ENCODE assay signal across 26 cellular contexts in the genomic region with DNA sequence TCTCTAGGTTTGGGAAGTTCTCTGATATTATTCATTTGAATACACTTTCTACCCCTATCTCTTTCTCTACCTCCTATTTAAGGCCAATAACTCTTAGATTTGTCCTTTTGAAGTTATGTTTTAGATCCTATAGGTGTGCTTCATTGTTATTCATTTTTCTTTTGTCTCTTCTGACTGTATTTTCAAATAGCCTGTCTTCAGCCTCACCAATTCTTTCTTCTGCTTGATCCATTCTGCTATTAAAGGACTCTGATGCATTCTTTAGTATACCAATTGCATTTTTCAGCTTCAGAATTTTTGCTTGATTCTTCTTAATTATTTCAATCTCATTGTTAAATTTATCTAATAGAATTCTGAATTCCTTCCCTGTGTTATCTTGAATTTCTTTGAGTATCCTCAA.
DNase-seq lines count a peak whose midpoint lies in the region; ATAC-seq, FAIRE-seq and TF ChIP-seq lines count a peak whose summit lies in the region.
"Had no signal": no experiment of that assay in that cellular context is flagged by ENCODE, and none has a peak within 500 bp of the region (broad histone marks: within the 10 kb centered on the region; RNA-seq: fewer than 3 reads in every experiment).

No MANE protein-coding gene starts in this region.

- H3K9me3 Mint-ChIP-seq in activated naive CD8-positive, alpha-beta T cell treated with anti-CD3 and anti-CD28 coated beads, Interleukin-2, amount 10 ng/mL, durations not matched to agents 7 days and 5 days: peaks cover 31% of the 10 kb centered on the region
- peaks cover 45% of the 10 kb centered on the region for H3K9me3 Mint-ChIP-seq in activated naive CD8-positive, alpha-beta T cell treated with anti-CD3 and anti-CD28 coated beads, Interleukin-2, amount 50 U/mL, for 24 hours

- no peak for TF ChIP-seq EP300 in K562 (IDR thresholded peaks at IDR 0.05; ENCODE audit: low read length)

- POLR2A ChIA-PET in activated naive CD8-positive, alpha-beta T cell treated with anti-CD3 and anti-CD28 coated beads, Interleukin-2, amount 10 ng/mL, durations not matched to agents 7 days and 5 days (lab: Charles Lee): no interaction called here
- POLR2A ChIA-PET in HEK293 (lab: Yijun Ruan, JAX) (no interaction called here), K562 (lab: Yijun Ruan, JAX) (interaction anchor here (0.5 kb wide), 1 partner anchor 29 kb away, joined by 3 read pairs; no protein-coding TSS in a partner anchor)

- in situ Hi-C loops in K562 (cut with MboI): no loop called here

- no peak for FAIRE-seq in K562 (lab: Jason Lieb, UNC)
- FAIRE-seq: A204.1, GM12878, GM12892, GM18507 had no signal

- no peak for DNase-seq in activated naive CD8-positive, alpha-beta T cell treated with anti-CD3 and anti-CD28 coated beads, Interleukin-2, amount 10 ng/mL, durations not matched to agents 7 days and 5 days
- no peak for DNase-seq in activated naive CD8-positive, alpha-beta T cell treated with anti-CD3 and anti-CD28 coated beads, Interleukin-2, amount 50 U/mL, for 24 hours
- DNase-seq in K562 (ENCODE audit: extremely low read depth in 1 of 4, low spot score in 3 of 4) (no peak), H7 (no peak)
- DNase-seq: 8988T; ACHN; BE2C; C1 segment of cervical spinal cord; CD4-positive, alpha-beta memory T cell; CD4-positive, CD25-positive, alpha-beta regulatory T cell; CD8-positive, alpha-beta memory T cell; COR-L47; DMS 273 treated with DMSO at 0.1 percent for 48 hours; DMS153; DMS53; DMS79; DND-41; EL; GDM1 had no signal

- intact Hi-C loops in K562 (cut with micrococcal nuclease): no loop called here

- no peak for ATAC-seq in activated naive CD8-positive, alpha-beta T cell treated with anti-CD3 and anti-CD28 coated beads, Interleukin-2, amount 10 ng/mL, durations not matched to agents 7 days and 5 days (ENCODE audit: low read depth)
- no peak for ATAC-seq in activated naive CD8-positive, alpha-beta T cell treated with anti-CD3 and anti-CD28 coated beads, Interleukin-2, amount 50 U/mL, for 24 hours
- ATAC-seq in K562: no peak
- ATAC-seq: GM12878 had no signal

- H3K27ac ChIP-seq in HEK293 (ENCODE audit: extremely low read depth, low read depth, low read length) (no peak overlapping the region), K562 (ENCODE audit: extremely low read depth, low read depth, low read length) (no peak overlapping the region)
- H3K27ac ChIP-seq: BLaER1 had no signal

- no peaks in the 10 kb centered on the region for H4K20me1 ChIP-seq in K562 (replicated peaks; ENCODE audit: control insufficient read depth, insufficient read depth, low read length)
- H4K20me1 ChIP-seq: BLaER1 had no signal

- H3K9ac ChIP-seq in K562 (ENCODE audit: insufficient read depth in 1 of 2, low read depth in 2 of 2, low read length in 2 of 2): no peak overlapping the region
- H3K9ac ChIP-seq: BLaER1 had no signal

- H2AFZ ChIP-seq in K562 (ENCODE audit: low read depth, low read length): no peak overlapping the region

- CTCF ChIA-PET in HEK293 (lab: Yijun Ruan, JAX) (interaction anchor here (0.6 kb wide), 1 partner anchor 25 kb away, joined by 3 read pairs; no protein-coding TSS in a partner anchor), K562 (lab: Yijun Ruan, JAX; ENCODE audit: low intra/inter-chr PET ratio) (no interaction called here)

- H3K9me3 ChIP-seq in HEK293 (ENCODE audit: control insufficient read depth, insufficient read depth, low read depth, low read length) (no peaks in the 10 kb centered on the region), K562 (replicated peaks; ENCODE audit: control insufficient read depth, insufficient read depth, low read depth, low read length) (peaks cover 4% of the 10 kb centered on the region)
- H3K9me3 ChIP-seq: BE2C had no signal

- no peak overlapping the region for H3K4me2 ChIP-seq in K562 (ENCODE audit: insufficient read depth, low read length)
- H3K4me2 ChIP-seq: BLaER1 had no signal

- no TSS peak for BruUV-seq in K562 (replicated peaks; lab: Mats Ljungman, UMichigan)

- no peak overlapping the region for H3K4me3 Mint-ChIP-seq in activated naive CD8-positive, alpha-beta T cell treated with anti-CD3 and anti-CD28 coated beads, Interleukin-2, amount 10 ng/mL, durations not matched to agents 7 days and 5 days
- H3K4me3 Mint-ChIP-seq in activated naive CD8-positive, alpha-beta T cell treated with anti-CD3 and anti-CD28 coated beads, Interleukin-2, amount 50 U/mL, for 24 hours: no peak overlapping the region
- H3K4me3 Mint-ChIP-seq: CD14-positive monocyte; CD4-positive, alpha-beta memory T cell; CD4-positive, CD25-positive, alpha-beta regulatory T cell; CD8-positive, alpha-beta memory T cell had no signal

- peaks cover 2% of the 10 kb centered on the region for H3K27me3 Mint-ChIP-seq in activated naive CD8-positive, alpha-beta T cell treated with anti-CD3 and anti-CD28 coated beads, Interleukin-2, amount 10 ng/mL, durations not matched to agents 7 days and 5 days
- no peaks in the 10 kb centered on the region for H3K27me3 Mint-ChIP-seq in activated naive CD8-positive, alpha-beta T cell treated with anti-CD3 and anti-CD28 coated beads, Interleukin-2, amount 50 U/mL, for 24 hours
- H3K27me3 Mint-ChIP-seq: CD4-positive, alpha-beta memory T cell had no signal

- no peaks in the 10 kb centered on the region for H3K9me1 ChIP-seq in K562 (ENCODE audit: control insufficient read depth, insufficient read depth, low read length)

- peak overlapping the region; percentile 57 for H3K27ac Mint-ChIP-seq in activated naive CD8-positive, alpha-beta T cell treated with anti-CD3 and anti-CD28 coated beads, Interleukin-2, amount 10 ng/mL, durations not matched to agents 7 days and 5 days
- no peak overlapping the region for H3K27ac Mint-ChIP-seq in activated naive CD8-positive, alpha-beta T cell treated with anti-CD3 and anti-CD28 coated beads, Interleukin-2, amount 50 U/mL, for 24 hours
- H3K27ac Mint-ChIP-seq: CD14-positive monocyte; CD8-positive, alpha-beta memory T cell had no signal

- TF ChIP-seq RAD21 in K562 (CRISPR knock-in tag; conservative IDR thresholded peaks at IDR 0.05 in 1 of 2, IDR thresholded peaks at IDR 0.05 in 1 of 2): no peak

- H3K36me3 Mint-ChIP-seq in activated naive CD8-positive, alpha-beta T cell treated with anti-CD3 and anti-CD28 coated beads, Interleukin-2, amount 10 ng/mL, durations not matched to agents 7 days and 5 days: peaks cover 6% of the 10 kb centered on the region
- H3K36me3 Mint-ChIP-seq in activated naive CD8-positive, alpha-beta T cell treated with anti-CD3 and anti-CD28 coated beads, Interleukin-2, amount 50 U/mL, for 24 hours (ENCODE audit: low read depth): peaks cover 10% of the 10 kb centered on the region

- TF ChIP-seq CTCF in HEK293 (tag by site-specific recombination; IDR thresholded peaks at IDR 0.05): no peak
- no peak for TF ChIP-seq CTCF in K562 (IDR thresholded peaks at IDR 0.05 in 2 of 3, conservative IDR thresholded peaks at IDR 0.05 in 1 of 3; ENCODE audit: insufficient read depth in 2 of 3, low read depth in 1 of 3, low read length in 3 of 3)

- no peak for TF ChIP-seq POLR2A in K562 (conservative IDR thresholded peaks at IDR 0.05)

- no peaks in the 10 kb centered on the region for H3K79me2 ChIP-seq in K562 (ENCODE audit: control insufficient read depth, insufficient read depth, low read length)

- peaks cover 8% of the 10 kb centered on the region for H3K4me1 Mint-ChIP-seq in activated naive CD8-positive, alpha-beta T cell treated with anti-CD3 and anti-CD28 coated beads, Interleukin-2, amount 10 ng/mL, durations not matched to agents 7 days and 5 days
- H3K4me1 Mint-ChIP-seq in activated naive CD8-positive, alpha-beta T cell treated with anti-CD3 and anti-CD28 coated beads, Interleukin-2, amount 50 U/mL, for 24 hours: peaks cover 6% of the 10 kb centered on the region
- H3K4me1 Mint-ChIP-seq: CD14-positive monocyte had no signal

- H3K27me3 ChIP-seq in K562 (ENCODE audit: control insufficient read depth in 2 of 2, insufficient read depth in 2 of 2, low read length in 2 of 2) (no peaks in the 10 kb centered on the region), H7 (ENCODE audit: control insufficient read depth, insufficient read depth, low read length) (no peaks in the 10 kb centered on the region)
- H3K27me3 ChIP-seq: BE2C, BLaER1 had no signal

- H3K4me1 ChIP-seq in HEK293 (ENCODE audit: control insufficient read depth, insufficient read depth, low read length) (peaks cover 14% of the 10 kb centered on the region), K562 (replicated peaks in 1 of 2; ENCODE audit: control insufficient read depth in 2 of 2, insufficient read depth in 2 of 2, low read length in 2 of 2) (peaks cover 0 to 9% of the 10 kb centered on the region in 2 experiments; a peak in 3 of 5 replicates)
- H3K4me1 ChIP-seq: BE2C, BLaER1 had no signal

- H3K4me3 ChIP-seq in HEK293 (ENCODE audit: low read depth, low read length): no peak overlapping the region
- no peak overlapping the region for H3K4me3 ChIP-seq in K562
- H3K4me3 ChIP-seq in H7 (ENCODE audit: insufficient read depth, low read depth, low read length): no peak overlapping the region
- H3K4me3 ChIP-seq: BLaER1, GM12878 had no signal

- H3K36me3 ChIP-seq in HEK293 (ENCODE audit: control insufficient read depth in 2 of 2, insufficient read depth in 1 of 2, low read length in 2 of 2): no peaks in the 10 kb centered on the region
- no peaks in the 10 kb centered on the region for H3K36me3 ChIP-seq in K562 (ENCODE audit: control insufficient read depth, insufficient read depth, low read length)
- H3K36me3 ChIP-seq in H7 (replicated peaks; ENCODE audit: control insufficient read depth, insufficient read depth, low read length): no peaks in the 10 kb centered on the region
- H3K36me3 ChIP-seq: BE2C, BLaER1 had no signal

TF ChIP-seq in K562, 482 proteins besides CTCF, POLR2A, EP300 and RAD21 (continues in another document):
- TF ChIP-seq, protein P1, sequence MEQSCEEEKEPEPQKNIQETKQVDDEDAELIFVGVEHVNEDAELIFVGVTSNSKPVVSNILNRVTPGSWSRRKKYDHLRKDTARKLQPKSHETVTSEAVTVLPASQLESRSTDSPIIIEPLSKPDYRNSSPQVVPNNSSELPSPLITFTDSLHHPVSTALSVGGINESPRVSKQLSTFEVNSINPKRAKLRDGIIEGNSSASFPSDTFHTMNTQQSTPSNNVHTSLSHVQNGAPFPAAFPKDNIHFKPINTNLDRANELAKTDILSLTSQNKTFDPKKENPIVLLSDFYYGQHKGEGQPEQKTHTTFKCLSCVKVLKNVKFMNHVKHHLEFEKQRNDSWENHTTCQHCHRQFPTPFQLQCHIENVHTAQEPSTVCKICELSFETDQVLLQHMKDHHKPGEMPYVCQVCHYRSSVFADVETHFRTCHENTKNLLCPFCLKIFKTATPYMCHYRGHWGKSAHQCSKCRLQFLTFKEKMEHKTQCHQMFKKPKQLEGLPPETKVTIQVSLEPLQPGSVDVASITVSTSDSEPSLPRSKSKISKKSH (CRISPR knock-in tag; IDR thresholded peaks at IDR 0.05): 0 out of 2 replicates have a peak, but pooled peaks have one; percentile 52
- TF ChIP-seq FOXA1 (IDR thresholded peaks at IDR 0.05; ENCODE audit: borderline replicate concordance) (no peak), HNRNPLL (IDR thresholded peaks at IDR 0.05; ENCODE audit: low read depth, low read length, poor library complexity, severe bottlenecking) (no peak)
- TF ChIP-seq, protein P2, sequence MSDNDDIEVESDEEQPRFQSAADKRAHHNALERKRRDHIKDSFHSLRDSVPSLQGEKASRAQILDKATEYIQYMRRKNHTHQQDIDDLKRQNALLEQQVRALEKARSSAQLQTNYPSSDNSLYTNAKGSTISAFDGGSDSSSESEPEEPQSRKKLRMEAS (CRISPR knock-in tag; IDR thresholded peaks at IDR 0.05): no peak
